ENCODE assay signal across 19 cellular contexts in the genomic region with DNA sequence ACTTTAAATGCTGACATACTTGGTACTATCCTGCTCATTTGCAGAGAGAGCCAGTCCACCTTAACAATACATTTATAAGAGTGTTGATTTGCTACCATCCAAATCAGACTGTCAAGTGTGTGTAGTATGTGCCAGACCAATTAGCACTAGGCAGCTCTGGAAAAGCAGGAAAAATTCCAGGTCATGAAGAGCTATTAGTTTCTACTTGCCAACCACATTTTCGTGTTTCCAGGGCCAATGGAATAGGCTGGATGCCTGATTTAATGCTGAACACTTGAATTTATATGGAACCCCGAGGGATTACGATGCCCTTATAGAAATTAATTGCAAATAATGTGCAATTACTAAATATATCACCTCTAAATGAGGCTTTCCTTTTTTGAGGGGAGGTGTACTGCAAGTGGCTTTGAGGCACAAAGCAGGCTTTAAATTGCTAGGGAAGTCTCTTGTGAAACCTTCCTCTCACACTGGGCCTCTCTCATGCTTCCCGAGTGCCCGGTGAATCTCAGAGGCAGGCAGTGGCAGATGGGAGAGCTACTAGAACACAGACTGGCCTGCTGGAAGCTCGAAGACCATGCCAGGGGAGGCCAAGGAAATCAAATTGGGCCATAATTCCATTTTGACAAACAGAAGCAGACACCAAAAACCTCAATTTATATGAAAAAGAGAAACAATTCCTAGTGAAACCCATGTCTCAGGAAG.
A peak's percentile ranks its signal among the peaks of the same experiment; 100 is the strongest.
DNase-seq lines count a peak whose midpoint lies in the region; ATAC-seq and TF ChIP-seq lines count a peak whose summit lies in the region.
"Had no signal": no experiment of that assay in that cellular context is flagged by ENCODE, and none has a peak within 500 bp of the region (broad histone marks: within the 10 kb centered on the region; RNA-seq: fewer than 3 reads in every experiment).

No MANE protein-coding gene starts in this region.

- DNase-seq in NCI-H2029 treated with DMSO at 0.1 percent for 48 hours (lab: John Stamatoyannopoulos, UW) (peak; percentile 77), caudate nucleus (lab: John Stamatoyannopoulos, UW) (peak in 5 of 61 donors; percentile 18 to 75 (median 30)), neural progenitor cell (ENCODE audit: low spot score) (no peak)
- no peak for DNase-seq in stimulated activated naive CD4-positive, alpha-beta T cell (lab: John Stamatoyannopoulos, UW)
- DNase-seq: activated CD4-positive, alpha-beta T cell treated with anti-CD3 and anti-CD28 coated beads for 4 hours; colonic mucosa; left ventricle myocardium superior; mucosa of descending colon; NCI-H146; NCI-H510A treated with DMSO at 0.1 percent for 48 hours; stimulated activated naive CD4-positive, alpha-beta T cell treated with Interleukin-2 at 50 U/mL for 16 hours had no signal

- no peaks in the 10 kb centered on the region for H3K27me3 ChIP-seq in HUES48 (ENCODE audit: control insufficient read depth, insufficient read depth, low read length)
- H3K27me3 ChIP-seq in neural progenitor cell, result no peaks in the 10 kb centered on the region
- H3K27me3 ChIP-seq: ascending aorta, colonic mucosa had no signal

- no peaks in the 10 kb centered on the region for H3K36me3 Mint-ChIP-seq in neural progenitor cell
- H3K36me3 Mint-ChIP-seq: activated naive CD4-positive, alpha-beta T cell treated with anti-CD3 and anti-CD28 coated beads, Interleukin-2, amount 50 U/mL, for 24 hours had no signal

- no peaks in the 10 kb centered on the region for H3K9me3 Mint-ChIP-seq in neural progenitor cell
- H3K9me3 Mint-ChIP-seq: activated naive CD4-positive, alpha-beta T cell treated with anti-CD3 and anti-CD28 coated beads, Interleukin-2, amount 50 U/mL, for 24 hours; type B pancreatic cell had no signal

- no peak overlapping the region for H3K4me3 ChIP-seq in HUES48 (ENCODE audit: low read depth, low read length)
- no peak overlapping the region for H3K4me3 ChIP-seq in neural progenitor cell
- H3K4me3 ChIP-seq: ascending aorta, colonic mucosa, mucosa of descending colon, skin epidermis had no signal

- H2AFZ ChIP-seq in neural progenitor cell (replicated peaks), result no peak overlapping the region

- H3K27ac ChIP-seq in HUES48 (ENCODE audit: low read depth, low read length), result peak overlapping the region; percentile 39
- H3K27ac ChIP-seq in caudate nucleus (ENCODE audit: low read depth, low read length), result peak overlapping the region; percentile 80
- peak overlapping the region; percentile 22 for H3K27ac ChIP-seq in neural progenitor cell
- H3K27ac ChIP-seq: ascending aorta, colonic mucosa had no signal

- peaks cover 7% of the 10 kb centered on the region for H3F3A ChIP-seq in neural progenitor cell (ENCODE audit: low read depth)

- no peak overlapping the region for H3K4me2 ChIP-seq in neural progenitor cell

- no peak for TF ChIP-seq CTCF in neural progenitor cell (IDR thresholded peaks at IDR 0.05)

- no peak overlapping the region for H3K9ac ChIP-seq in HUES48 (ENCODE audit: low read depth, low read length)
- no peak overlapping the region for H3K9ac ChIP-seq in neural progenitor cell

- peak overlapping the region; percentile 30 for H3K27ac Mint-ChIP-seq in neural progenitor cell
- H3K27ac Mint-ChIP-seq: activated naive CD4-positive, alpha-beta T cell treated with anti-CD3 and anti-CD28 coated beads, Interleukin-2, amount 50 U/mL, for 24 hours; type B pancreatic cell had no signal

- H3K4me1 ChIP-seq in HUES48 (ENCODE audit: control insufficient read depth, insufficient read depth, low read length), result peaks cover 34% of the 10 kb centered on the region
- peaks cover 43% of the 10 kb centered on the region for H3K4me1 ChIP-seq in neural progenitor cell
- H3K4me1 ChIP-seq: ascending aorta, colonic mucosa had no signal

- H3K4me3 Mint-ChIP-seq in neural progenitor cell, result no peak overlapping the region
- H3K4me3 Mint-ChIP-seq: activated naive CD4-positive, alpha-beta T cell treated with anti-CD3 and anti-CD28 coated beads, Interleukin-2, amount 50 U/mL, for 24 hours; type B pancreatic cell had no signal

- peaks cover 8% of the 10 kb centered on the region; the same call in 1 of the 2 replicates for H3K36me3 ChIP-seq in HUES48 (ENCODE audit: control insufficient read depth, insufficient read depth, low read length)
- H3K36me3 ChIP-seq in neural progenitor cell, result peaks cover 5% of the 10 kb centered on the region
- H3K36me3 ChIP-seq: colonic mucosa had no signal

- no peaks in the 10 kb centered on the region for H4K20me1 ChIP-seq in neural progenitor cell (ENCODE audit: low read depth)

- peaks cover 20% of the 10 kb centered on the region for H3K4me1 Mint-ChIP-seq in neural progenitor cell
- H3K4me1 Mint-ChIP-seq: activated naive CD4-positive, alpha-beta T cell treated with anti-CD3 and anti-CD28 coated beads, Interleukin-2, amount 50 U/mL, for 24 hours had no signal

- ATAC-seq in GM19035 (IDR thresholded peaks at IDR 0.05; ENCODE audit: unreplicated experiment) (no peak), GM18907 (IDR thresholded peaks at IDR 0.05; ENCODE audit: unreplicated experiment) (no peak)
- ATAC-seq: HepG2, left ventricle myocardium superior, mucosa of descending colon had no signal

- H3K79me2 ChIP-seq in neural progenitor cell (ENCODE audit: low read depth), result no peaks in the 10 kb centered on the region

- H3K27me3 Mint-ChIP-seq in neural progenitor cell (ENCODE audit: insufficient read depth, low read depth), result no peaks in the 10 kb centered on the region
- H3K27me3 Mint-ChIP-seq: activated naive CD4-positive, alpha-beta T cell treated with anti-CD3 and anti-CD28 coated beads, Interleukin-2, amount 50 U/mL, for 24 hours had no signal

- no peaks in the 10 kb centered on the region for H3K9me3 ChIP-seq in HUES48 (ENCODE audit: control insufficient read depth, insufficient read depth, low read length)
- H3K9me3 ChIP-seq in neural progenitor cell (ENCODE audit: low read depth), result no peaks in the 10 kb centered on the region
- H3K9me3 ChIP-seq: ascending aorta, colonic mucosa, mucosa of descending colon had no signal

Comparison
In these comparisons a context has a peak if more than half of its experiments do, and no peak if none do; other contexts are left out.
1. H3K27ac ChIP-seq: peak in every context shown above with its lines; median percentile 80 in caudate nucleus; 39 in HUES48; 22 in neural progenitor cell.